In the genomic region with DNA sequence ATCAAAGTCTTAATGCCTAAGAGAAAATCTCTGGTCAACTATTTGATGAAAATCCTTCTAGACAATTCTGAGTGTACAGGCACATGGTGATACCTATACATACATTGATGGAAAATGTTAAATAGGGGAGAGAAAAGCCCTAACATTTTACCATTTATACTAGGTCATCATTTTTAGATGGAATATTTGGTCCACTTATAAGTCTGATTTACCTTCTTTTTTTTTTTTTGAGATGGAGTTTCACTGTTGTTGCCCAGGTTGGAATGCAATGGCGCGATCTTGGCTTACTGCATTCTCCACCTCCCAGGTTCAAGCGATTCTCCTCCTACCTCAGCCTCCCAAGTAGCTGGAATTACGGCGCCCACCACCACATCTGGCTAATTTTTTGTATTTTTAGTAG, we compare ENCODE assay signal across 35 cellular contexts.
"Had no signal": no experiment of that assay in that cellular context is flagged by ENCODE, and none has a peak within 500 bp of the region (broad histone marks: within the 10 kb centered on the region; RNA-seq: fewer than 3 reads in every experiment).

No MANE protein-coding gene starts in this region.

- H3K9me3 Mint-ChIP-seq: activated B cell treated with CpG ODN at 0.5 μM for 24 hours; activated CD4-positive, alpha-beta memory T cell treated with anti-CD3 and anti-CD28 coated beads for 36 hours; activated CD4-positive, alpha-beta T cell treated with anti-CD3 and anti-CD28 coated beads, Interleukin-2, amount 10 ng/mL, durations not matched to agents 24 days and 14 days; activated CD8-positive, alpha-beta T cell treated with anti-CD3 and anti-CD28 coated beads for 36 hours; activated naive CD4-positive, alpha-beta T cell treated with anti-CD3 and anti-CD28 coated beads for 36 hours; activated naive CD4-positive, alpha-beta T cell treated with anti-CD3 and anti-CD28 coated beads, Interleukin-2, amount 50 U/mL, for 72 hours; activated naive CD8-positive, alpha-beta T cell treated with anti-CD3 and anti-CD28 coated beads for 36 hours; activated T-cell treated with anti-CD3 and anti-CD28 coated beads, Interleukin-2, amount 50 U/mL, for 4 hours; activated T-cell treated with anti-CD3 and anti-CD28 coated beads, Interleukin-2, amount 50 U/mL, for 72 hours; activated T-helper 1 cell treated with anti-CD3 and anti-CD28 coated beads, Interleukin-12 subunit alpha, Interleukin-12 subunit beta, Interleukin-2, Interleukin-4 antibody, amounts not matched to agents 30 ng/mL and 10 ng/mL and 1 ng/mL, durations not matched to agents 14 hours and 24 hours and 36 hours; activated T-helper 17 cell treated with anti-CD3 and anti-CD28 coated beads, Interleukin-2, amount 50 U/mL, for 72 hours; T-helper 1 cell treated with Interleukin-12 subunit alpha and Interleukin-12 subunit beta and Interleukin-4 antibody, amounts not matched to agents 30 μg/mL and 1 μg/mL, for 36 hours; T-helper 2 cell treated with Interferon-gamma antibody and Interleukin-4, amounts not matched to agents 5 μg/mL and 100 μg/mL, for 36 hours had no signal

- H3K27me3 Mint-ChIP-seq: activated B cell treated with CpG ODN at 0.5 μM for 24 hours; activated CD4-positive, alpha-beta memory T cell treated with anti-CD3 and anti-CD28 coated beads for 36 hours; activated CD8-positive, alpha-beta T cell treated with anti-CD3 and anti-CD28 coated beads for 36 hours; activated T-helper 17 cell treated with anti-CD3 and anti-CD28 coated beads, Interleukin-2, amount 50 U/mL, for 72 hours had no signal

- H3K27ac ChIP-seq: adrenal gland, body of pancreas, brain microvascular endothelial cell, breast epithelium, VCaP had no signal

- H3K4me1 ChIP-seq: adrenal gland, body of pancreas, breast epithelium had no signal

- H3K4me3 ChIP-seq: adrenal gland, body of pancreas, breast epithelium had no signal

- H3K27me3 ChIP-seq: adrenal gland, body of pancreas, brain microvascular endothelial cell, breast epithelium had no signal

- FAIRE-seq: astrocyte had no signal

- H3K27ac Mint-ChIP-seq: activated B cell treated with CpG ODN at 0.5 μM for 24 hours; activated CD4-positive, alpha-beta memory T cell treated with anti-CD3 and anti-CD28 coated beads for 36 hours; activated CD4-positive, alpha-beta T cell treated with anti-CD3 and anti-CD28 coated beads, Interleukin-2, amount 10 ng/mL, durations not matched to agents 24 days and 14 days; activated CD8-positive, alpha-beta T cell treated with anti-CD3 and anti-CD28 coated beads for 36 hours; activated naive CD4-positive, alpha-beta T cell treated with anti-CD3 and anti-CD28 coated beads for 36 hours; activated naive CD4-positive, alpha-beta T cell treated with anti-CD3 and anti-CD28 coated beads, Interleukin-2, amount 50 U/mL, for 72 hours; activated naive CD8-positive, alpha-beta T cell treated with anti-CD3 and anti-CD28 coated beads for 36 hours; activated T-cell treated with anti-CD3 and anti-CD28 coated beads, Interleukin-2, amount 50 U/mL, for 72 hours; activated T-helper 1 cell treated with anti-CD3 and anti-CD28 coated beads, Interleukin-12 subunit alpha, Interleukin-12 subunit beta, Interleukin-2, Interleukin-4 antibody, amounts not matched to agents 30 ng/mL and 10 ng/mL and 1 ng/mL, durations not matched to agents 14 hours and 24 hours and 36 hours; activated T-helper 17 cell treated with anti-CD3 and anti-CD28 coated beads, Interleukin-2, amount 50 U/mL, for 72 hours; T-helper 1 cell treated with Interleukin-12 subunit alpha and Interleukin-12 subunit beta and Interleukin-4 antibody, amounts not matched to agents 30 μg/mL and 1 μg/mL, for 36 hours; T-helper 2 cell treated with Interferon-gamma antibody and Interleukin-4, amounts not matched to agents 5 μg/mL and 100 μg/mL, for 36 hours had no signal

- H3K9me3 ChIP-seq: adrenal gland, body of pancreas, breast epithelium had no signal

- ATAC-seq: activated CD8-positive, alpha-beta T cell treated with anti-CD3 and anti-CD28 coated beads for 36 hours; activated naive CD4-positive, alpha-beta T cell treated with anti-CD3 and anti-CD28 coated beads, Interleukin-2, amount 50 U/mL, for 72 hours; activated T-cell treated with anti-CD3 and anti-CD28 coated beads, Interleukin-2, amount 50 U/mL, for 4 hours; activated T-cell treated with anti-CD3 and anti-CD28 coated beads, Interleukin-2, amount 50 U/mL, for 72 hours; activated T-helper 17 cell treated with anti-CD3 and anti-CD28 coated beads, Interleukin-2, amount 50 U/mL, for 72 hours; body of pancreas had no signal

- H3K4me3 Mint-ChIP-seq: activated B cell treated with CpG ODN at 0.5 μM for 24 hours; activated CD4-positive, alpha-beta memory T cell treated with anti-CD3 and anti-CD28 coated beads for 36 hours; activated CD4-positive, alpha-beta T cell treated with anti-CD3 and anti-CD28 coated beads, Interleukin-2, amount 10 ng/mL, durations not matched to agents 24 days and 14 days; activated CD8-positive, alpha-beta T cell treated with anti-CD3 and anti-CD28 coated beads for 36 hours; activated naive CD4-positive, alpha-beta T cell treated with anti-CD3 and anti-CD28 coated beads for 36 hours; activated naive CD8-positive, alpha-beta T cell treated with anti-CD3 and anti-CD28 coated beads for 36 hours; activated T-cell treated with anti-CD3 and anti-CD28 coated beads, Interleukin-2, amount 50 U/mL, for 4 hours; activated T-cell treated with anti-CD3 and anti-CD28 coated beads, Interleukin-2, amount 50 U/mL, for 72 hours; activated T-helper 1 cell treated with anti-CD3 and anti-CD28 coated beads, Interleukin-12 subunit alpha, Interleukin-12 subunit beta, Interleukin-2, Interleukin-4 antibody, amounts not matched to agents 30 ng/mL and 10 ng/mL and 1 ng/mL, durations not matched to agents 14 hours and 24 hours and 36 hours; activated T-helper 17 cell treated with anti-CD3 and anti-CD28 coated beads, Interleukin-2, amount 50 U/mL, for 72 hours; T-helper 1 cell treated with Interleukin-12 subunit alpha and Interleukin-12 subunit beta and Interleukin-4 antibody, amounts not matched to agents 30 μg/mL and 1 μg/mL, for 36 hours; T-helper 2 cell treated with Interferon-gamma antibody and Interleukin-4, amounts not matched to agents 5 μg/mL and 100 μg/mL, for 36 hours had no signal

- H3K36me3 ChIP-seq: breast epithelium had no signal

- DNase-seq: activated B cell treated with CpG ODN at 0.5 μM for 24 hours; activated CD4-positive, alpha-beta memory T cell treated with anti-CD3 and anti-CD28 coated beads for 36 hours; activated CD4-positive, alpha-beta T cell treated with anti-CD3 and anti-CD28 coated beads for 4 hours; activated CD4-positive, alpha-beta T cell treated with anti-CD3 and anti-CD28 coated beads, Interleukin-2, amount 10 ng/mL, durations not matched to agents 24 days and 14 days; activated CD4-positive, alpha-beta T cell treated with anti-CD3 and anti-CD28 coated beads, Interleukin-2, amount 50 U/mL, for 1 hour; activated CD4-positive, alpha-beta T cell treated with anti-CD3 and anti-CD28 coated beads, Interleukin-2, amount 50 U/mL, for 4 hours; activated CD4-positive, CD25-positive, alpha-beta regulatory T cell treated with anti-CD3 and anti-CD28 coated beads, Interleukin-2, amount 50 U/mL, for 72 hours; activated CD8-positive, alpha-beta memory T cell treated with anti-CD3 and anti-CD28 coated beads, Interleukin-2, amount 50 U/mL, for 4 hours; activated CD8-positive, alpha-beta T cell treated with anti-CD3 and anti-CD28 coated beads for 36 hours; activated effector memory CD4-positive, alpha-beta T cell treated with anti-CD3 and anti-CD28 coated beads, Interleukin-2, amount 50 U/mL, for 16 hours; activated gamma-delta T cell treated with Interleukin-2 at 50 U/mL for 16 hours; activated naive CD4-positive, alpha-beta T cell; activated naive CD4-positive, alpha-beta T cell treated with anti-CD3 and anti-CD28 coated beads for 36 hours; activated naive CD4-positive, alpha-beta T cell treated with anti-CD3 and anti-CD28 coated beads, Interleukin-2, amount 50 U/mL, for 16 hours; activated naive CD8-positive, alpha-beta T cell treated with anti-CD3 and anti-CD28 coated beads for 36 hours; activated T-cell treated with anti-CD3 and anti-CD28 coated beads for 4 hours; activated T-cell treated with anti-CD3 and anti-CD28 coated beads, Interleukin-2, amount 50 U/mL, for 1 hour; activated T-cell treated with anti-CD3 and anti-CD28 coated beads, Interleukin-2, amount 50 U/mL, for 4 hours; activated T-cell treated with anti-CD3 and anti-CD28 coated beads, Interleukin-2, amount 50 U/mL, for 72 hours; adrenal gland; amniotic stem cell; aorta; body of pancreas; brain microvascular endothelial cell; central memory CD4-positive, alpha-beta T cell; T-helper 2 cell; T-helper 9 cell had no signal

- H3K36me3 Mint-ChIP-seq: activated CD4-positive, alpha-beta memory T cell treated with anti-CD3 and anti-CD28 coated beads for 36 hours; activated naive CD4-positive, alpha-beta T cell treated with anti-CD3 and anti-CD28 coated beads, Interleukin-2, amount 50 U/mL, for 72 hours; activated naive CD8-positive, alpha-beta T cell treated with anti-CD3 and anti-CD28 coated beads for 36 hours had no signal

- H3K4me1 Mint-ChIP-seq: activated B cell treated with CpG ODN at 0.5 μM for 24 hours; activated CD4-positive, alpha-beta T cell treated with anti-CD3 and anti-CD28 coated beads, Interleukin-2, amount 10 ng/mL, durations not matched to agents 24 days and 14 days; activated naive CD8-positive, alpha-beta T cell treated with anti-CD3 and anti-CD28 coated beads for 36 hours; activated T-helper 17 cell treated with anti-CD3 and anti-CD28 coated beads, Interleukin-2, amount 50 U/mL, for 72 hours had no signal
